ENCODE assay signal across 8 cellular contexts in the genomic region with DNA sequence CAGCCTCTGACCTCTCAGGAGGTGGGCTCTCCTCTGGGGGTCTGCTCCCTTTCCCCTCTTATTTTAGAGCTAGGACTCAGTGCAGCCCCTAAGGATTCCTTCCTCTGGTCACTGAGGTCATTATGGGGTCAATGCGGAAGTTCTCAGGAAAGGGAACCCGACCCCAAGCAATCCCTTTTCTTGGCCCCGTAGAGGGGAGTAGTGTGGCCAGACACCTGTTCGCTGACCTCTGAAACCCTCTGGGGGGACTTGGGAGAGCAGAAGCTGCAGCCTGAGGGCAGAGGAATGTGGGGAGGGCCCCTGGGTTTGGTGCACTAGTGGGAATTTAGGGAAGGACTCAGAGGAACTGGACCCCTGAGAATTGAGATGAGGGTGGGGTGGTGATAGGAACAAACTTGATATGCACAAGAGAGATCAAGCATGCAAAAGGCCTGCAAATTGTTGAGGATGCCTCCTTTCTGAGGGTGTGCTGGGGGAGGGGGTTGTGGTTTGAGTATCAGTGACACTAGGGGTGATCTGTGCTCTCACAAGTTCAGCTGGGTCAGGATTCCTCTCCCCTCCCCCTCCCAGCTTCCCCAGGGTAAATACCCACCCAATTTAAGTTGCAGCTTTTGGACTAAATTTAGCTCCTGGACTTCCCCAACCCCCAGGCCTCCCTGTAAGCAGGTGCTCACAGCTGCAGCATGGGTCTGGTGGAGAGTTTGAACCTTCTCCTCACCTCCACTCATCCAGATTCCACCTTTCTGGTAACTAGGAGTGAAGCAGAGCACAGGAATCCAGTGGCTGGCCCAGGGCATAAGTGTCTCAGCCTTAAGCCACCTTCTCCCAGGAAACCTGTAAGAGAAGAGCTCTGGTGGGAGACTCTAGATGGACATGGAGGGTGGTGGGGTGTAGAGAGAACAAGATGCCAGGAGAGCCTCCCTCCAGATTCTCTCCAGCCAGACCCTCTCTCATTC. TPM values are rescaled to one million over a fixed set of nuclear protein-coding genes. Genes with fewer than 3 reads are reported as not detected.
DNase-seq lines count a peak whose midpoint lies in the region; ATAC-seq and TF ChIP-seq lines count a peak whose summit lies in the region.

No MANE protein-coding gene starts in this region.

- ATAC-seq in GM18907 (IDR thresholded peaks at IDR 0.05; ENCODE audit: unreplicated experiment): peak; percentile 43
- peak; percentile 39 for ATAC-seq in HG02970 (IDR thresholded peaks at IDR 0.05; ENCODE audit: low FRiP score, unreplicated experiment)
- peak; percentile 1 for ATAC-seq in mucosa of descending colon

- peaks cover 66% of the 10 kb centered on the region for H3K4me1 ChIP-seq in mucosa of descending colon (ENCODE audit: low read depth)
- H3K4me1 ChIP-seq in stomach: peaks cover 78 to 93% (median 89%) of the 10 kb centered on the region in 4 donors

- intact Hi-C loops in mucosa of descending colon (cut with DNase I, micrococcal nuclease) (no loop called here), stomach (cut with DNase I; ENCODE audit: low total_unique reads) (no loop called here)

- TF ChIP-seq CTCF in brain microvascular endothelial cell (IDR thresholded peaks at IDR 0.05; ENCODE audit: low read depth, low read length, missing control alignments) (no peak), mucosa of descending colon (IDR thresholded peaks at IDR 0.05) (no peak), stomach (IDR thresholded peaks at IDR 0.05) (no peak)

- no peak for TF ChIP-seq POLR2A in stomach (IDR thresholded peaks at IDR 0.05)

- H3K27ac ChIP-seq in brain microvascular endothelial cell (peak overlapping the region; percentile 98), stomach (peak overlapping the region; percentile 92 to 100 (median 100))

- H3K9me3 ChIP-seq in mucosa of descending colon (no peaks in the 10 kb centered on the region), stomach (no peaks in the 10 kb centered on the region)

- no peaks in the 10 kb centered on the region for H3K27me3 ChIP-seq in brain microvascular endothelial cell (replicated peaks)
- H3K27me3 ChIP-seq in stomach: no peaks in the 10 kb centered on the region

- in situ Hi-C loops in brain microvascular endothelial cell (cut with HindIII; ENCODE audit: low pct_ligation_motif_present, low sequenced_read_pairs): no loop called here

- H3K4me3 ChIP-seq in brain microvascular endothelial cell (ENCODE audit: low read depth, low read length): peak overlapping the region; percentile 65
- H3K4me3 ChIP-seq in mucosa of descending colon: no peak overlapping the region
- H3K4me3 ChIP-seq in stomach: peak overlapping the region; percentile 34 to 60 (median 47)

- no peaks in the 10 kb centered on the region for H3K36me3 ChIP-seq in brain microvascular endothelial cell (replicated peaks)
- no peaks in the 10 kb centered on the region for H3K36me3 ChIP-seq in mucosa of descending colon (ENCODE audit: low read depth)
- H3K36me3 ChIP-seq in stomach: peaks cover 0 to 13% (median 8%) of the 10 kb centered on the region in 4 donors

- WGBS in stomach, 5 donors: 8 to 19% (median 13%) methylated on average over 4 of the region's 4 CpGs

- TF ChIP-seq EP300 in stomach (IDR thresholded peaks at IDR 0.05): no peak

- DNase-seq in T-helper 1 cell (peak in 4 of 5 donors; percentile 46 to 89 (median 52)), brain microvascular endothelial cell (no peak), mucosa of descending colon (peak; percentile 64 to 81 (median 77)), stomach (peak; percentile 51), NCI-H2107 (lab: John Stamatoyannopoulos, UW) (no peak), NOMO-1 treated with dmso at 0.1 percent for 144 hours (lab: John Stamatoyannopoulos, UW; ENCODE audit: unreplicated experiment) (no peak)

RNA-seq across cellular contexts. Expression of a gene that starts 13.5 kb away (rescaled TPM):
- total RNA-seq in mucosa of descending colon (10 to 100 TPM in 2 of 3 donors, 1 to 10 TPM in 1; 3.4 to 37.1 (median 10.2) TPM), stomach (10 to 100 TPM in 3 of 5 donors, 1 to 10 TPM in 2; 4.9 to 32.3 (median 11.7) TPM)
- polyA plus RNA-seq in stomach: 10 to 100 TPM in 1 of 3 donors, 1 to 10 TPM in 2; 7.5 to 54.2 (median 8.7) TPM

RNA-seq across cellular contexts. Expression of a gene that starts 16.7 kb away (rescaled TPM):
- total RNA-seq in mucosa of descending colon: 100 to 1,000 TPM; 221 to 258 (median 236) TPM
- 100 to 1,000 TPM in 4 of 5 donors, 10 to 100 TPM in 1; 87.5 to 330 (median 142) TPM for total RNA-seq in stomach
- 100 to 1,000 TPM in 2 of 3 donors, 10 to 100 TPM in 1; 77.7 to 127 (median 115) TPM for polyA plus RNA-seq in stomach

RNA-seq across cellular contexts. Expression of a gene that starts 47.1 kb away (rescaled TPM):
- total RNA-seq in mucosa of descending colon (not detected), stomach (not detected)
- polyA plus RNA-seq in stomach: under 1 TPM in 1 of 3 donors, not detected in 2; 0.93 TPM

RNA-seq across cellular contexts. Expression of a gene that starts 54.8 kb away (rescaled TPM):
- total RNA-seq in mucosa of descending colon (10 to 100 TPM in 1 of 3 donors, 1 to 10 TPM in 2; 3.4 to 11.0 (median 8.8) TPM), stomach (10 to 100 TPM in 2 of 5 donors, 1 to 10 TPM in 3; 1.7 to 29.3 (median 6.5) TPM)
- polyA plus RNA-seq in stomach: 100 to 1,000 TPM in 1 of 3 donors, 1 to 10 TPM in 2; 3.1 to 345 (median 6.8) TPM

Comparison
In these comparisons a context has a peak if more than half of its experiments do, and no peak if none do; other contexts are left out.
1. DNase-seq: peak in T-helper 1 cell (4 of 5), mucosa of descending colon (3 of 3) and stomach (single experiment); none in brain microvascular endothelial cell (single experiment), NCI-H2107 (single experiment) and NOMO-1 treated with dmso at 0.1 percent for 144 hours (single experiment).
2. Peak in every context shown above with its lines, with median percentiles within 50 percentile points of each other: ATAC-seq.